ENCODE assay signal across 8 cellular contexts in the genomic region with DNA sequence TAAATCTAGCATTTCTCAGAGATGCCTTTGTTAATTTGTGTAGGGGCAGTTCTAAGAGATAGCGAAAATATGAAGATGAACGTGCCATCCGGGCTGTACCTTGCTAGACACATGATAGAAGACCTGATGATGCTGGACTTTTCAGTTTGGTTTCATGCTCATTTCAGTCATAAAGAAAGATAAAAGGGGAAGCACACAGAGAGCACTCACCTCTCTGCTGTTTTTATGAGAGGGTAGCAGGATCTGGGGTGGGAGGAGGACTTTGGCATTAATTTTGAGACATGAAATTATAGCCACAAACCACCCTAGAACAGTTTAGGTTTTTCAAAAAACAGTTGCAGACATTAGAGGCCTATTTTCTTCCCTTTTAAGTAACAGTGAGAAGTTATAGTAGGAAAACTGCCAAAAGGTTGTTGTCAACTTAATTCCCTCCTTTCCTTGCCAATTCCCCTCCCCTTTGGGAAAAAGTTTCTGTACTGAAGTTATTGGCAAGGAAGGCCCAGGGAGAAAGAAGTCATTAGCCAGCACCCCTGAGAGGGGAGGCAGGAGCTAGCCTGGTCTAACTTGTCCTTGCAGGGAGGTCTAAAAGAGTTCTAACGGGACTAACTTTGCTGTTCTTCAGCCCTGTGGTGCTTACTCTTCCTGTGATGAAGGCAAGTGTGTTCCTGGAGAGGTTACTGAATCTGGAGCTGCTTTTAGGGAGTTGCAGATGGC. TPM values are rescaled to one million over a fixed set of nuclear protein-coding genes. Genes with fewer than 3 reads are reported as not detected.
DNase-seq lines count a peak whose midpoint lies in the region; ATAC-seq and TF ChIP-seq lines count a peak whose summit lies in the region.

No MANE protein-coding gene starts in this region.

- H2BK15ac ChIP-seq in mesendoderm (replicated peaks; ENCODE audit: low read depth) = no peak overlapping the region

- H3K18ac ChIP-seq in mesendoderm (ENCODE audit: low read length) = no peak overlapping the region

- no peaks in the 10 kb centered on the region for H3K79me2 ChIP-seq in mesendoderm (ENCODE audit: control insufficient read depth, insufficient read depth, low read length)

- H3K27me3 ChIP-seq in mesendoderm (ENCODE audit: insufficient read depth, low read length, poor library complexity) (no peaks in the 10 kb centered on the region), WERI-Rb-1 (ENCODE audit: insufficient read depth, low read depth, severe bottlenecking) (peaks cover 82% of the 10 kb centered on the region)

- TF ChIP-seq CTCF in WERI-Rb-1 (IDR thresholded peaks at IDR 0.05; ENCODE audit: low read depth, low read length) = no peak

- DNase-seq in activated naive CD4-positive, alpha-beta T cell treated with anti-CD3 and anti-CD28 coated beads for 36 hours = peak; percentile 17
- DNase-seq in activated naive CD4-positive, alpha-beta T cell treated with anti-CD3 and anti-CD28 coated beads, Interleukin-2, amount 50 U/mL, for 16 hours = no peak
- peak; percentile 27 for DNase-seq in activated CD4-positive, alpha-beta memory T cell treated with anti-CD3 and anti-CD28 coated beads for 36 hours
- DNase-seq in mesendoderm (no peak), SW480 (ENCODE audit: low spot score) (no peak), WERI-Rb-1 (no peak), GM19238 (ENCODE audit: insufficient read length, low spot score) (no peak)

- peaks cover 2% of the 10 kb centered on the region for H3K79me1 ChIP-seq in mesendoderm (ENCODE audit: low read length)

- H3K4me2 ChIP-seq in mesendoderm (ENCODE audit: low read length) = no peak overlapping the region

- H3K27ac ChIP-seq in mesendoderm (ENCODE audit: low read depth, low read length) = no peak overlapping the region
- no peak overlapping the region for H3K27ac ChIP-seq in WERI-Rb-1

- no peaks in the 10 kb centered on the region for H3K36me3 Mint-ChIP-seq in activated naive CD4-positive, alpha-beta T cell treated with anti-CD3 and anti-CD28 coated beads for 36 hours (ENCODE audit: low read depth)
- H3K36me3 Mint-ChIP-seq in activated CD4-positive, alpha-beta memory T cell treated with anti-CD3 and anti-CD28 coated beads for 36 hours = no peaks in the 10 kb centered on the region

- intact Hi-C loops in activated naive CD4-positive, alpha-beta T cell treated with anti-CD3 and anti-CD28 coated beads for 36 hours (cut with micrococcal nuclease) = loop anchor here (1.0 to 10.0 kb wide), 2 partner anchors 54 to 741 kb away; partner anchors contain the start of gene TES
- intact Hi-C loops in activated CD4-positive, alpha-beta memory T cell treated with anti-CD3 and anti-CD28 coated beads for 36 hours (cut with micrococcal nuclease) = loop anchor here (1.0 kb wide), 3 partner anchors 54 to 154 kb away; partner anchors contain the start of gene CAPZA2

- no peak overlapping the region for H3K4me3 ChIP-seq in mesendoderm (ENCODE audit: low read length)
- H3K4me3 ChIP-seq in WERI-Rb-1 (ENCODE audit: low read depth, low read length) = no peak overlapping the region

- H3K27me3 Mint-ChIP-seq in activated naive CD4-positive, alpha-beta T cell treated with anti-CD3 and anti-CD28 coated beads for 36 hours (ENCODE audit: low read depth) = no peaks in the 10 kb centered on the region
- no peaks in the 10 kb centered on the region for H3K27me3 Mint-ChIP-seq in activated CD4-positive, alpha-beta memory T cell treated with anti-CD3 and anti-CD28 coated beads for 36 hours

- no peak overlapping the region for H3K27ac Mint-ChIP-seq in activated naive CD4-positive, alpha-beta T cell treated with anti-CD3 and anti-CD28 coated beads for 36 hours
- no peak overlapping the region for H3K27ac Mint-ChIP-seq in activated CD4-positive, alpha-beta memory T cell treated with anti-CD3 and anti-CD28 coated beads for 36 hours

- peak; percentile 75 for ATAC-seq in HG02981 (IDR thresholded peaks at IDR 0.05; ENCODE audit: unreplicated experiment)

- H4K8ac ChIP-seq in mesendoderm (ENCODE audit: low read depth, low read length) = peak overlapping the region; percentile 28

- no peak overlapping the region for H2AK5ac ChIP-seq in mesendoderm (ENCODE audit: low read length)

- POLR2A ChIA-PET in activated CD4-positive, alpha-beta memory T cell treated with anti-CD3 and anti-CD28 coated beads for 36 hours (lab: Charles Lee) = no interaction called here

- peaks cover 21% of the 10 kb centered on the region for H3K4me1 Mint-ChIP-seq in activated naive CD4-positive, alpha-beta T cell treated with anti-CD3 and anti-CD28 coated beads for 36 hours (ENCODE audit: low read depth)
- peaks cover 24% of the 10 kb centered on the region for H3K4me1 Mint-ChIP-seq in activated CD4-positive, alpha-beta memory T cell treated with anti-CD3 and anti-CD28 coated beads for 36 hours (ENCODE audit: low read depth)

- no peaks in the 10 kb centered on the region for H3K9me3 Mint-ChIP-seq in activated naive CD4-positive, alpha-beta T cell treated with anti-CD3 and anti-CD28 coated beads for 36 hours
- no peaks in the 10 kb centered on the region for H3K9me3 Mint-ChIP-seq in activated CD4-positive, alpha-beta memory T cell treated with anti-CD3 and anti-CD28 coated beads for 36 hours

- H4K5ac ChIP-seq in mesendoderm (ENCODE audit: low read length) = no peak overlapping the region

- H3K9me3 ChIP-seq in WERI-Rb-1 (ENCODE audit: severe bottlenecking) = no peaks in the 10 kb centered on the region

- H3K36me3 ChIP-seq in mesendoderm (ENCODE audit: control insufficient read depth, insufficient read depth, low read length) (no peaks in the 10 kb centered on the region), WERI-Rb-1 (no peaks in the 10 kb centered on the region)

- H3K23ac ChIP-seq in mesendoderm (ENCODE audit: low read length) = no peak overlapping the region

- no peak overlapping the region for H3K56ac ChIP-seq in mesendoderm (ENCODE audit: low read length)

- peaks cover 2% of the 10 kb centered on the region for H3K4me1 ChIP-seq in mesendoderm (ENCODE audit: control insufficient read depth, low read depth, low read length)

- CTCF ChIA-PET in activated naive CD4-positive, alpha-beta T cell treated with anti-CD3 and anti-CD28 coated beads for 36 hours (lab: Charles Lee) = interaction anchor here (0.5 to 0.9 kb wide), 3 partner anchors 22 to 714 kb away, joined by 3 to 4 read pairs (median 3); no protein-coding TSS in a partner anchor
- CTCF ChIA-PET in activated CD4-positive, alpha-beta memory T cell treated with anti-CD3 and anti-CD28 coated beads for 36 hours (lab: Charles Lee) = interaction anchor here (1.2 to 1.3 kb wide), 2 partner anchors 16 to 171 kb away, joined by 6 to 11 read pairs; no protein-coding TSS in a partner anchor

- WGBS in mesendoderm (ENCODE audit: extremely low coverage, insufficient coverage, low lambda C conversion rate) = no CpG with 5 or more reads among the region's 4 CpGs

- no peak overlapping the region for H3K4ac ChIP-seq in mesendoderm (ENCODE audit: low read depth, low read length)

- H3K9ac ChIP-seq in mesendoderm (ENCODE audit: low read length) = no peak overlapping the region

- H2BK120ac ChIP-seq in mesendoderm (ENCODE audit: low read depth, low read length) = no peak overlapping the region

- H3K4me3 Mint-ChIP-seq in activated naive CD4-positive, alpha-beta T cell treated with anti-CD3 and anti-CD28 coated beads for 36 hours = no peak overlapping the region
- H3K4me3 Mint-ChIP-seq in activated CD4-positive, alpha-beta memory T cell treated with anti-CD3 and anti-CD28 coated beads for 36 hours = no peak overlapping the region

- H2BK5ac ChIP-seq in mesendoderm (ENCODE audit: low read length) = no peak overlapping the region

RNA-seq across cellular contexts. Expression of gene ST7, which starts 2.7 kb away (rescaled TPM):
- 1 to 10 TPM; 4.1 to 5.2 TPM for total RNA-seq in activated naive CD4-positive, alpha-beta T cell treated with anti-CD3 and anti-CD28 coated beads for 36 hours
- total RNA-seq in activated CD4-positive, alpha-beta memory T cell treated with anti-CD3 and anti-CD28 coated beads for 36 hours = 1 to 10 TPM; 5.7 to 6.2 TPM
- polyA plus RNA-seq in mesendoderm (2013, experiment 1 of 2) = 12.7 TPM
- 13.0 TPM for polyA plus RNA-seq in mesendoderm (2013, experiment 2 of 2)

Comparison
In these comparisons a context has a peak if more than half of its experiments do, and no peak if none do; other contexts are left out.
1. DNase-seq: peak in activated naive CD4-positive, alpha-beta T cell treated with anti-CD3 and anti-CD28 coated beads for 36 hours (single experiment) and activated CD4-positive, alpha-beta memory T cell treated with anti-CD3 and anti-CD28 coated beads for 36 hours (single experiment); none in activated naive CD4-positive, alpha-beta T cell treated with anti-CD3 and anti-CD28 coated beads, Interleukin-2, amount 50 U/mL, for 16 hours (single experiment), mesendoderm (single experiment), SW480 (single experiment), WERI-Rb-1 (single experiment) and GM19238 (single experiment).